1 cellular context compared by ENCODE assay signal in genomic region chr5:14223372-14223771, GRCh38.
TF ChIP-seq lines count a peak whose summit lies in the region.

No MANE protein-coding gene starts in this region.

TF ChIP-seq in H1, 55 proteins besides CTCF, POLR2A, EP300 and RAD21 (continued from another document):
- TF ChIP-seq SAP30 (IDR thresholded peaks at IDR 0.05; ENCODE audit: insufficient read depth, insufficient replicate concordance, low read length): no peak
- no peak for TF ChIP-seq JUN (IDR thresholded peaks at IDR 0.05; ENCODE audit: low read depth, low read length)
- TF ChIP-seq FOSL1 (IDR thresholded peaks at IDR 0.05; ENCODE audit: insufficient read depth, low read depth, low read length): no peak
- no peak for TF ChIP-seq USF2 (IDR thresholded peaks at IDR 0.05; ENCODE audit: low read length)
- TF ChIP-seq HDAC2 (IDR thresholded peaks at IDR 0.05; ENCODE audit: borderline replicate concordance in 1 of 2, low read depth in 2 of 2, low read length in 2 of 2): no peak
- no peak for TF ChIP-seq CBX5 (IDR thresholded peaks at IDR 0.05; ENCODE audit: low read depth, low read length)
- no peak for TF ChIP-seq POLR2AphosphoS5 (IDR thresholded peaks at IDR 0.05; ENCODE audit: low read depth, low read length)
- TF ChIP-seq SP4 (IDR thresholded peaks at IDR 0.05; ENCODE audit: low read length): no peak
- TF ChIP-seq MAFK (IDR thresholded peaks at IDR 0.05; ENCODE audit: low read depth, low read length): no peak
